In genomic region chr1:33081554-33082305, GRCh38 we compare ENCODE assay signal across 7 cellular contexts.
A peak's percentile ranks its signal among the peaks of the same experiment; 100 is the strongest.
DNase-seq lines count a peak whose midpoint lies in the region; ATAC-seq and TF ChIP-seq lines count a peak whose summit lies in the region.

No MANE protein-coding gene starts in this region.

- no peaks in the 10 kb centered on the region for H4K20me1 ChIP-seq in KMS-11 (ENCODE audit: insufficient read depth)

- H3K4me3 ChIP-seq in KMS-11 (IDR thresholded peaks at IDR 0.05; ENCODE audit: insufficient read depth, low read depth, low read length) (no peak overlapping the region), subcutaneous abdominal adipose tissue (ENCODE audit: low read depth in 1 of 5, low read length in 5 of 5) (peak overlapping the region; percentile 59 to 92 (median 83))

- H3K4me2 ChIP-seq in KMS-11: peak overlapping the region; percentile 55; the same call in 1 of the 2 replicates

- H3K27me3 ChIP-seq in KMS-11 (ENCODE audit: insufficient read depth, low read depth) (no peaks in the 10 kb centered on the region; the same call in 1 of the 2 replicates), subcutaneous abdominal adipose tissue (ENCODE audit: control insufficient read depth in 5 of 5, insufficient read depth in 4 of 5, low read length in 5 of 5) (no peaks in the 10 kb centered on the region)

- no peak for TF ChIP-seq CTCF in KMS-11 (conservative IDR thresholded peaks at IDR 0.05; ENCODE audit: low read depth, low read length)

- H3K36me3 ChIP-seq in KMS-11 (ENCODE audit: insufficient read depth): no peaks in the 10 kb centered on the region
- H3K36me3 ChIP-seq in subcutaneous abdominal adipose tissue (ENCODE audit: control insufficient read depth in 5 of 5, insufficient read depth in 5 of 5, low read length in 5 of 5): no peaks in the 10 kb centered on the region

- H3K27ac ChIP-seq in KMS-11: no peak overlapping the region
- no peak overlapping the region for H3K27ac ChIP-seq in subcutaneous abdominal adipose tissue (ENCODE audit: low read depth, low read length)

- H3K9ac ChIP-seq in KMS-11: peak overlapping the region; percentile 15; the same call in 1 of the 2 replicates
- H3K9ac ChIP-seq in subcutaneous abdominal adipose tissue (ENCODE audit: low read length in 5 of 5): peak overlapping the region in 4 of 5 donors; percentile 70 to 85 (median 77)

- H3K79me2 ChIP-seq in KMS-11 (ENCODE audit: insufficient read depth, low read depth): no peaks in the 10 kb centered on the region

- peaks cover 6% of the 10 kb centered on the region for H3K4me1 ChIP-seq in KMS-11 (ENCODE audit: low read depth, poor library complexity, severe bottlenecking)
- H3K4me1 ChIP-seq in subcutaneous abdominal adipose tissue (ENCODE audit: control insufficient read depth in 5 of 5, insufficient read depth in 5 of 5, low read length in 5 of 5): peaks cover 3 to 22% (median 19%) of the 10 kb centered on the region in 5 donors

- peak; percentile 41 for DNase-seq in astrocyte of the hippocampus (ENCODE audit: low read depth, low spot score)
- peak; percentile 57 for DNase-seq in left kidney (ENCODE audit: low read depth, low spot score)
- DNase-seq in GF-D8 (lab: John Stamatoyannopoulos, UW): no peak
- DNase-seq in middle frontal gyrus (ENCODE audit: extremely low spot score, low spot score): no peak

- peak overlapping the region; percentile 57 for H2AFZ ChIP-seq in KMS-11 (ENCODE audit: low read depth)

- no peaks in the 10 kb centered on the region for H3K9me3 ChIP-seq in subcutaneous abdominal adipose tissue (ENCODE audit: control insufficient read depth in 5 of 5, low read length in 5 of 5)

- no peak for ATAC-seq in HG03469 (IDR thresholded peaks at IDR 0.05; ENCODE audit: unreplicated experiment)

Comparison
In these comparisons a context has a peak if more than half of its experiments do, and no peak if none do; other contexts are left out.
1. DNase-seq: peak in astrocyte of the hippocampus (single experiment) and left kidney (single experiment); none in GF-D8 (single experiment) and middle frontal gyrus (single experiment).